In genomic region chr3:49911611-49912010, GRCh38 we compare ENCODE assay signal across 15 cellular contexts.
DNase-seq lines count a peak whose midpoint lies in the region; TF ChIP-seq lines count a peak whose summit lies in the region.
"Had no signal": no experiment of that assay in that cellular context is flagged by ENCODE, and none has a peak within 500 bp of the region (broad histone marks: within the 10 kb centered on the region; RNA-seq: fewer than 3 reads in every experiment).

No MANE protein-coding gene starts in this region.

- H3K27me3 ChIP-seq in BLaER1 treated with 17β-estradiol and CSF1 and Interleukin-3, amounts not matched to agents 10 nM and 100 nM = no peaks in the 10 kb centered on the region

- POLR2A ChIA-PET in RWPE1 (lab: Yijun Ruan, JAX; ENCODE audit: low non-redundant PET) = no interaction called here

- H4K20me1 ChIP-seq in BLaER1 treated with 17β-estradiol and CSF1 and Interleukin-3, amounts not matched to agents 10 nM and 100 nM = peaks cover 0 to 25% (median 0%) of the 10 kb centered on the region in 11 experiments; a peak in 6 of 22 replicates

- DNase-seq in RWPE1 (ENCODE audit: low spot score) (no peak), iPS-NIHi11 (ENCODE audit: low spot score) (peak; percentile 2), NCI-H1105 treated with DMSO at 0.1 percent for 48 hours (lab: John Stamatoyannopoulos, UW) (no peak), posterior cingulate gyrus (no peak), GM19240 (ENCODE audit: insufficient read length, low spot score) (no peak)
- DNase-seq: CD4-positive, alpha-beta T cell; CD8-positive, alpha-beta memory T cell; DMS 273 treated with DMSO at 0.1 percent for 48 hours; DMS79; EL; GDM1; HFFc6 had no signal

- H3K4me3 ChIP-seq in BLaER1 treated with 17β-estradiol and CSF1 and Interleukin-3, amounts not matched to agents 10 nM and 100 nM = no peak overlapping the region
- H3K4me3 ChIP-seq: GM12878, HAP-1 had no signal

- no peak for TF ChIP-seq CTCF in RWPE1 (conservative IDR thresholded peaks at IDR 0.05; ENCODE audit: low read depth)

- peak overlapping the region in 4 of 11 experiments; percentile 14 to 39 (median 32); a peak in 5 of 22 replicates for H3K9ac ChIP-seq in BLaER1 treated with 17β-estradiol and CSF1 and Interleukin-3, amounts not matched to agents 10 nM and 100 nM

- no peak overlapping the region for H3K27ac ChIP-seq in BLaER1 treated with 17β-estradiol and CSF1 and Interleukin-3, amounts not matched to agents 10 nM and 100 nM
- peak overlapping the region; percentile 5; the same call in 1 of the 2 replicates for H3K27ac ChIP-seq in RWPE1

- peaks cover 8 to 29% (median 21%) of the 10 kb centered on the region in 10 experiments for H3K4me1 ChIP-seq in BLaER1 treated with 17β-estradiol and CSF1 and Interleukin-3, amounts not matched to agents 10 nM and 100 nM
- H3K4me1 ChIP-seq: HAP-1 had no signal

- intact Hi-C loops in posterior cingulate gyrus (cut with DNase I) = no loop called here

- peaks cover 30 to 51% (median 42%) of the 10 kb centered on the region in 11 experiments for H3K36me3 ChIP-seq in BLaER1 treated with 17β-estradiol and CSF1 and Interleukin-3, amounts not matched to agents 10 nM and 100 nM
- H3K36me3 ChIP-seq: HAP-1 had no signal

- no peaks in the 10 kb centered on the region for H3K9me3 ChIP-seq in BLaER1 treated with 17β-estradiol and CSF1 and Interleukin-3, amounts not matched to agents 10 nM and 100 nM (replicated peaks in 1 of 11)
- H3K9me3 ChIP-seq: HAP-1 had no signal

- CTCF ChIA-PET in RWPE1 (lab: Yijun Ruan, JAX) = no interaction called here

- peak overlapping the region in 8 of 11 experiments; percentile 29 to 79 (median 67); a peak in 16 of 22 replicates for H3K4me2 ChIP-seq in BLaER1 treated with 17β-estradiol and CSF1 and Interleukin-3, amounts not matched to agents 10 nM and 100 nM
